ENCODE assay signal across 1 cellular context in genomic region chr4:152536545-152537182, GRCh38.
TF ChIP-seq lines count a peak whose summit lies in the region.

No MANE protein-coding gene starts in this region.

TF ChIP-seq in SK-N-SH treated with all-trans-retinoic acid at 6 μM for 48 hours, 23 proteins besides CTCF, POLR2A, EP300 and RAD21 (continued from another document):
- no peak for TF ChIP-seq ESRRG (CRISPR knock-in tag; IDR thresholded peaks at IDR 0.05)
